In the genomic region with DNA sequence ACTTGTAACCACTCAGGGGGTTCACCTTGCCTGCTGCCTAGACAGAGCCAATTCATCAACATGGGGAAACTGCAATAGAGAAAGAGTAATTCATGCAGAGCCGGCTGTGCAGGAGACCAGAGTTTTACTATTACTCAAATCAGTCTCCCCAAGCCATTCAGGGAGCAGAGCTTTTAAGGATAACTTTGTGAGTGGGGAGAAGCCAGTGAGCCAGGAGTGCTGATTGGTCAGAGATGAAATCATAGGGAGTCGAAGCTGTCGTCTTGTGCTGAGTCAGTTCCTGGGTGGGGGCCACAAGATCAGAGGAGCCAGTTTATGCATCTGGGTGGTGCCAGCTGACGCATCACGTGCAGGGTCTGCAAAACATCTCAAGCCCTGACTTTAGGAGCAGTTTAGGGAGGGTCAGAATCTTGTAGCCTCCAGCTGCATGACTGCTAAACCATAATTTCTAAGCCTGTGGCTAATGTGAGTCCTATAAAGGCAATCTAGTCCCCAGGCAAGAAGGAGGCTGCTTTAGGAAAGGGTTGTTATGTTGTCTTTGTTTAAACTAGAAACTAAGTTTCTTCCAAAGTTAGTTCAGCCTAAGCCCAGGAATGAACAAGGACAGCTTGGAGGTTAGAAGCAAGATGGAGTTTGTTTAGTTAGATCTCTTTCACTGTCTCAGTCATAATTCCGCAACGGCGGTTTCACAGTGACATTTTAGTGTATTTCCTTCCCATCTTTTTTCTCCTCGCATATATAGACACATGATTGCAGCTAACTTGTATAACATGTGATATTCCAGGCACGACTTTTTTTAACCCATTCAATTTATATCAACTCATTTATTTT, we compare ENCODE assay signal across 1 cellular context.
TF ChIP-seq lines count a peak whose summit lies in the region.

No MANE protein-coding gene starts in this region.

TF ChIP-seq in GM12878, 131 proteins besides CTCF, POLR2A, EP300 and RAD21 (continued from another document):
- TF ChIP-seq ZNF687 (IDR thresholded peaks at IDR 0.05): no peak
- TF ChIP-seq CHD4 (IDR thresholded peaks at IDR 0.05): no peak
- TF ChIP-seq RUNX3 (IDR thresholded peaks at IDR 0.05; ENCODE audit: low read length): no peak
- peak; percentile 57; the same call in 1 of the 2 replicates for TF ChIP-seq ATF7 (IDR thresholded peaks at IDR 0.05; ENCODE audit: low read depth)
- no peak for TF ChIP-seq PBX3 (IDR thresholded peaks at IDR 0.05; ENCODE audit: insufficient replicate concordance, low read depth, low read length)
- no peak for TF ChIP-seq SIN3A (IDR thresholded peaks at IDR 0.05; ENCODE audit: low read depth, low read length)
- TF ChIP-seq, protein P1, sequence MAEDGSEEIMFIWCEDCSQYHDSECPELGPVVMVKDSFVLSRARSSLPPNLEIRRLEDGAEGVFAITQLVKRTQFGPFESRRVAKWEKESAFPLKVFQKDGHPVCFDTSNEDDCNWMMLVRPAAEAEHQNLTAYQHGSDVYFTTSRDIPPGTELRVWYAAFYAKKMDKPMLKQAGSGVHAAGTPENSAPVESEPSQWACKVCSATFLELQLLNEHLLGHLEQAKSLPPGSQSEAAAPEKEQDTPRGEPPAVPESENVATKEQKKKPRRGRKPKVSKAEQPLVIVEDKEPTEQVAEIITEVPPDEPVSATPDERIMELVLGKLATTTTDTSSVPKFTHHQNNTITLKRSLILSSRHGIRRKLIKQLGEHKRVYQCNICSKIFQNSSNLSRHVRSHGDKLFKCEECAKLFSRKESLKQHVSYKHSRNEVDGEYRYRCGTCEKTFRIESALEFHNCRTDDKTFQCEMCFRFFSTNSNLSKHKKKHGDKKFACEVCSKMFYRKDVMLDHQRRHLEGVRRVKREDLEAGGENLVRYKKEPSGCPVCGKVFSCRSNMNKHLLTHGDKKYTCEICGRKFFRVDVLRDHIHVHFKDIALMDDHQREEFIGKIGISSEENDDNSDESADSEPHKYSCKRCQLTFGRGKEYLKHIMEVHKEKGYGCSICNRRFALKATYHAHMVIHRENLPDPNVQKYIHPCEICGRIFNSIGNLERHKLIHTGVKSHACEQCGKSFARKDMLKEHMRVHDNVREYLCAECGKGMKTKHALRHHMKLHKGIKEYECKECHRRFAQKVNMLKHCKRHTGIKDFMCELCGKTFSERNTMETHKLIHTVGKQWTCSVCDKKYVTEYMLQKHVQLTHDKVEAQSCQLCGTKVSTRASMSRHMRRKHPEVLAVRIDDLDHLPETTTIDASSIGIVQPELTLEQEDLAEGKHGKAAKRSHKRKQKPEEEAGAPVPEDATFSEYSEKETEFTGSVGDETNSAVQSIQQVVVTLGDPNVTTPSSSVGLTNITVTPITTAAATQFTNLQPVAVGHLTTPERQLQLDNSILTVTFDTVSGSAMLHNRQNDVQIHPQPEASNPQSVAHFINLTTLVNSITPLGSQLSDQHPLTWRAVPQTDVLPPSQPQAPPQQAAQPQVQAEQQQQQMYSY (CRISPR knock-in tag; IDR thresholded peaks at IDR 0.05): no peak
- TF ChIP-seq CHD1 (IDR thresholded peaks at IDR 0.05; ENCODE audit: low read depth, low read length): no peak
TF ChIP-seq in GM12878: peak in this region for 5.
